1 cellular context compared by ENCODE assay signal in genomic region chr14:23492618-23493272, GRCh38.
TF ChIP-seq lines count a peak whose summit lies in the region.

No MANE protein-coding gene starts in this region.

TF ChIP-seq in GM23338, 12 proteins besides CTCF, POLR2A, EP300 and RAD21 (continued from another document):
- TF ChIP-seq ZNF462 (CRISPR knock-in tag; IDR thresholded peaks at IDR 0.05), result no peak
- no peak for TF ChIP-seq ETS1 (IDR thresholded peaks at IDR 0.05)
- TF ChIP-seq NANOG (IDR thresholded peaks at IDR 0.05; ENCODE audit: borderline replicate concordance), result no peak
